Comparison of ENCODE assay signal across 28 cellular contexts in the genomic region with DNA sequence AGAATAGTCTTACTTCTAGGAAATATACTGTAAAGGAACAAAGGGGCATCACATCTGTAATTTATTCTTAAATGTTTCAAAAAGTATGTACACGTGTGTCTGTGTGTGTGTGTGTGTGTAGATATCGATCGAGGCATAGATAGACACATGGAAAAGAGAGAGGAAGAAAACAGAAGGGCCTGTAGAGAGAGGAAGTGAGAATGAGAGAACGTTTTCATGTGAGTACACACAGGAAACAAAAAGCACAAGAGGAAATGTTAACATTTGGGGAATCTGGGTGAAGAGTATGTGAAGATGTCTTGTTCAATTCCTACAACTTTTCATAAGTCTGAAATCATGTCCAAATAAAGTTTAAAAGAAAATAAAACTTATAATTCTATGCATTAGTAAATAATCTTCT.
DNase-seq lines count a peak whose midpoint lies in the region; ATAC-seq and TF ChIP-seq lines count a peak whose summit lies in the region.
"Had no signal": no experiment of that assay in that cellular context is flagged by ENCODE, and none has a peak within 500 bp of the region (broad histone marks: within the 10 kb centered on the region; RNA-seq: fewer than 3 reads in every experiment).

No MANE protein-coding gene starts in this region.

- no peak overlapping the region for H3K4me3 ChIP-seq in endodermal cell (ENCODE audit: low read length)
- no peak overlapping the region for H3K4me3 ChIP-seq in effector memory CD4-positive, alpha-beta T cell (ENCODE audit: insufficient read depth, low read depth, low read length, poor library complexity, severe bottlenecking)
- H3K4me3 ChIP-seq: cardiac muscle cell had no signal

- H3K9me3 ChIP-seq in endodermal cell (ENCODE audit: control insufficient read depth, low read length), result no peaks in the 10 kb centered on the region
- H3K9me3 ChIP-seq in effector memory CD4-positive, alpha-beta T cell (ENCODE audit: control insufficient read depth, low read length), result no peaks in the 10 kb centered on the region
- H3K9me3 ChIP-seq: Caco-2 had no signal

- no peaks in the 10 kb centered on the region for H3K4me1 ChIP-seq in endodermal cell (ENCODE audit: control insufficient read depth, insufficient read depth, low read length)
- no peaks in the 10 kb centered on the region for H3K4me1 ChIP-seq in effector memory CD4-positive, alpha-beta T cell (ENCODE audit: control insufficient read depth, insufficient read depth, low read length, poor library complexity, severe bottlenecking)
- H3K4me1 ChIP-seq: Caco-2 had no signal

- no peak overlapping the region for H3K27ac ChIP-seq in endodermal cell (ENCODE audit: low read depth, low read length)
- no peak overlapping the region for H3K27ac ChIP-seq in effector memory CD4-positive, alpha-beta T cell (ENCODE audit: insufficient read depth, low read length, poor library complexity, severe bottlenecking)
- H3K27ac ChIP-seq: cardiac muscle cell had no signal

- peaks cover 10% of the 10 kb centered on the region for H3K4me1 Mint-ChIP-seq in memory B cell
- H3K4me1 Mint-ChIP-seq in endodermal cell, result no peaks in the 10 kb centered on the region
- no peaks in the 10 kb centered on the region for H3K4me1 Mint-ChIP-seq in natural killer cell treated with Interleukin-12 subunit alpha and Interleukin-12 subunit beta and Interleukin-15 and Interleukin-18, amount 100 ng/mL, for 72 hours (ENCODE audit: low read depth in 2 of 2)
- H3K4me1 Mint-ChIP-seq: activated naive CD8-positive, alpha-beta T cell treated with anti-CD3 and anti-CD28 coated beads, Interleukin-2, amount 50 U/mL, for 24 hours; immature natural killer cell; stimulated activated effector memory CD8-positive, alpha-beta T cell treated with anti-CD3 and anti-CD28 coated beads, Interleukin-12 subunit alpha, Interleukin-12 subunit beta, amount 100 ng/mL, for 72 hours; T-helper 17 cell had no signal

- H3K27ac Mint-ChIP-seq in memory B cell (peak overlapping the region; percentile 18), endodermal cell (no peak overlapping the region)
- no peak overlapping the region for H3K27ac Mint-ChIP-seq in natural killer cell treated with Interleukin-12 subunit alpha and Interleukin-12 subunit beta and Interleukin-15 and Interleukin-18, amount 100 ng/mL, for 72 hours
- H3K27ac Mint-ChIP-seq: activated naive CD8-positive, alpha-beta T cell treated with anti-CD3 and anti-CD28 coated beads, Interleukin-2, amount 50 U/mL, for 24 hours; immature natural killer cell; stimulated activated effector memory CD8-positive, alpha-beta T cell treated with anti-CD3 and anti-CD28 coated beads, Interleukin-12 subunit alpha, Interleukin-12 subunit beta, amount 100 ng/mL, for 72 hours; T-helper 17 cell had no signal

- no peaks in the 10 kb centered on the region for H3K27me3 ChIP-seq in endodermal cell (ENCODE audit: control insufficient read depth, insufficient read depth, low read length, poor library complexity, severe bottlenecking)
- H3K27me3 ChIP-seq in effector memory CD4-positive, alpha-beta T cell (replicated peaks; ENCODE audit: control insufficient read depth, insufficient read depth, low read length, poor library complexity, severe bottlenecking), result no peaks in the 10 kb centered on the region
- H3K27me3 ChIP-seq: cardiac muscle cell had no signal

- H3K36me3 Mint-ChIP-seq in memory B cell (no peaks in the 10 kb centered on the region), endodermal cell (ENCODE audit: low read depth) (no peaks in the 10 kb centered on the region)
- H3K36me3 Mint-ChIP-seq in natural killer cell treated with Interleukin-12 subunit alpha and Interleukin-12 subunit beta and Interleukin-15 and Interleukin-18, amount 100 ng/mL, for 72 hours, result no peaks in the 10 kb centered on the region
- H3K36me3 Mint-ChIP-seq: CD14-positive monocyte; immature natural killer cell; stimulated activated effector memory CD8-positive, alpha-beta T cell treated with anti-CD3 and anti-CD28 coated beads, Interleukin-12 subunit alpha, Interleukin-12 subunit beta, amount 100 ng/mL, for 72 hours had no signal

- no peaks in the 10 kb centered on the region for H3K36me3 ChIP-seq in endodermal cell (ENCODE audit: control insufficient read depth, insufficient read depth, low read length)
- no peaks in the 10 kb centered on the region for H3K36me3 ChIP-seq in effector memory CD4-positive, alpha-beta T cell (ENCODE audit: control insufficient read depth, insufficient read depth, low read length)
- H3K36me3 ChIP-seq: cardiac muscle cell had no signal

- DNase-seq in NOMO-1 (lab: John Stamatoyannopoulos, UW; ENCODE audit: unreplicated experiment in 2 of 2) (peak; percentile 38 to 77), memory B cell (ENCODE audit: low spot score in 2 of 2) (no peak), endodermal cell (no peak), DMS153 treated with DMSO at 0.1 percent for 48 hours (lab: John Stamatoyannopoulos, UW; ENCODE audit: unreplicated experiment) (no peak)
- DNase-seq in natural killer cell treated with Interleukin-12 subunit alpha and Interleukin-12 subunit beta and Interleukin-15 and Interleukin-18, amount 100 ng/mL, for 72 hours (ENCODE audit: low spot score), result no peak
- DNase-seq in effector memory CD4-positive, alpha-beta T cell, result no peak
- DNase-seq: activated CD4-positive, alpha-beta T cell treated with anti-CD3 and anti-CD28 coated beads, Interleukin-2, amount 50 U/mL, for 48 hours; activated naive CD8-positive, alpha-beta T cell treated with anti-CD3 and anti-CD28 coated beads, Interleukin-2, amount 50 U/mL, for 24 hours; activated T-cell treated with anti-CD3 and anti-CD28 coated beads, Interleukin-2, amount 50 U/mL, for 48 hours; Caco-2; DMS79; GOT3; immature natural killer cell; left colon; NCI-H1048; NCI-H187; NCI-H2171; retina; Right ventricle myocardium superior; T-helper 17 cell; trophoblast cell had no signal

- H3K4me3 Mint-ChIP-seq in memory B cell, result peak overlapping the region; percentile 44
- no peak overlapping the region for H3K4me3 Mint-ChIP-seq in endodermal cell
- no peak overlapping the region for H3K4me3 Mint-ChIP-seq in natural killer cell treated with Interleukin-12 subunit alpha and Interleukin-12 subunit beta and Interleukin-15 and Interleukin-18, amount 100 ng/mL, for 72 hours
- H3K4me3 Mint-ChIP-seq: activated naive CD8-positive, alpha-beta T cell treated with anti-CD3 and anti-CD28 coated beads, Interleukin-2, amount 50 U/mL, for 24 hours; CD14-positive monocyte; immature natural killer cell; stimulated activated effector memory CD8-positive, alpha-beta T cell treated with anti-CD3 and anti-CD28 coated beads, Interleukin-12 subunit alpha, Interleukin-12 subunit beta, amount 100 ng/mL, for 72 hours; T-helper 17 cell had no signal

- H3K27me3 Mint-ChIP-seq in memory B cell, result no peaks in the 10 kb centered on the region
- H3K27me3 Mint-ChIP-seq in endodermal cell (ENCODE audit: insufficient read depth), result no peaks in the 10 kb centered on the region
- no peaks in the 10 kb centered on the region for H3K27me3 Mint-ChIP-seq in natural killer cell treated with Interleukin-12 subunit alpha and Interleukin-12 subunit beta and Interleukin-15 and Interleukin-18, amount 100 ng/mL, for 72 hours
- H3K27me3 Mint-ChIP-seq: activated naive CD8-positive, alpha-beta T cell treated with anti-CD3 and anti-CD28 coated beads, Interleukin-2, amount 50 U/mL, for 24 hours; T-helper 17 cell had no signal

- H3K9ac ChIP-seq in endodermal cell (ENCODE audit: extremely low read depth, low read length, poor library complexity, severe bottlenecking), result no peak overlapping the region

- 60 to 89% methylated on average over 2 to 4 of the region's 4 CpGs for WGBS in endodermal cell (ENCODE audit: insufficient coverage in 1 of 2, insufficient read length in 1 of 2), 2 experiments

- peaks cover 2% of the 10 kb centered on the region for H3K9me3 Mint-ChIP-seq in memory B cell
- no peaks in the 10 kb centered on the region for H3K9me3 Mint-ChIP-seq in endodermal cell
- peaks cover 7% of the 10 kb centered on the region for H3K9me3 Mint-ChIP-seq in natural killer cell treated with Interleukin-12 subunit alpha and Interleukin-12 subunit beta and Interleukin-15 and Interleukin-18, amount 100 ng/mL, for 72 hours

- ATAC-seq in GM18867 (IDR thresholded peaks at IDR 0.05; ENCODE audit: unreplicated experiment) (peak; percentile 67), HG02798 (IDR thresholded peaks at IDR 0.05; ENCODE audit: poor library complexity, unreplicated experiment) (peak; percentile 60), memory B cell (ENCODE audit: low read depth) (peak; percentile 78)
- no peak for ATAC-seq in natural killer cell treated with Interleukin-12 subunit alpha and Interleukin-12 subunit beta and Interleukin-15 and Interleukin-18, amount 100 ng/mL, for 72 hours
- ATAC-seq: activated CD4-positive, CD25-positive, alpha-beta regulatory T cell treated with anti-CD3 and anti-CD28 coated beads, Interleukin-2, amount 50 U/mL, for 24 hours; activated naive CD8-positive, alpha-beta T cell treated with anti-CD3 and anti-CD28 coated beads, Interleukin-2, amount 50 U/mL, for 24 hours; left colon; Panc1; stimulated activated effector memory CD8-positive, alpha-beta T cell treated with anti-CD3 and anti-CD28 coated beads, Interleukin-12 subunit alpha, Interleukin-12 subunit beta, amount 100 ng/mL, for 72 hours; T-helper 17 cell had no signal

- TF ChIP-seq CTCF in endodermal cell (conservative IDR thresholded peaks at IDR 0.05), result no peak

Comparison
In these comparisons a context has a peak if more than half of its experiments do, and no peak if none do; other contexts are left out.
1. ATAC-seq: peak in GM18867 (single experiment), HG02798 (single experiment) and memory B cell (single experiment); none in natural killer cell treated with Interleukin-12 subunit alpha and Interleukin-12 subunit beta and Interleukin-15 and Interleukin-18, amount 100 ng/mL, for 72 hours (0 of 2).
2. DNase-seq: peak in NOMO-1 (2 of 2); none in memory B cell (0 of 2), endodermal cell (single experiment), natural killer cell treated with Interleukin-12 subunit alpha and Interleukin-12 subunit beta and Interleukin-15 and Interleukin-18, amount 100 ng/mL, for 72 hours (single experiment), DMS153 treated with DMSO at 0.1 percent for 48 hours (single experiment) and effector memory CD4-positive, alpha-beta T cell (0 of 3).